In genomic region chr1:94680008-94680377, GRCh38 we compare ENCODE assay signal across 2 cellular contexts.
TF ChIP-seq lines count a peak whose summit lies in the region.

No MANE protein-coding gene starts in this region.

TF ChIP-seq in IMR-90, 13 proteins besides CTCF, POLR2A, EP300 and RAD21:
- no peak for TF ChIP-seq CEBPB (IDR thresholded peaks at IDR 0.05; ENCODE audit: low read depth, low read length)
TF ChIP-seq in IMR-90: peak in this region for 0.

TF ChIP-seq in SK-N-SH treated with all-trans-retinoic acid at 6 μM for 48 hours, 23 proteins besides CTCF, POLR2A, EP300 and RAD21:
- no peak for TF ChIP-seq TSHZ2 (CRISPR knock-in tag; IDR thresholded peaks at IDR 0.05)
